ENCODE assay signal across 14 cellular contexts in genomic region chr14:23052182-23052623, GRCh38. TPM values are rescaled to one million over a fixed set of nuclear protein-coding genes. Genes with fewer than 3 reads are reported as not detected.
DNase-seq lines count a peak whose midpoint lies in the region; ATAC-seq and TF ChIP-seq lines count a peak whose summit lies in the region.
"Had no signal": no experiment of that assay in that cellular context is flagged by ENCODE, and none has a peak within 500 bp of the region (broad histone marks: within the 10 kb centered on the region; RNA-seq: fewer than 3 reads in every experiment).

No MANE protein-coding gene starts in this region.

- no peaks in the 10 kb centered on the region for H3K27me3 ChIP-seq in cardiac muscle cell
- no peaks in the 10 kb centered on the region for H3K27me3 ChIP-seq in right atrium auricular region
- no peaks in the 10 kb centered on the region for H3K27me3 ChIP-seq in testis
- H3K27me3 ChIP-seq: thyroid gland had no signal

- no peaks in the 10 kb centered on the region for H3K9me3 Mint-ChIP-seq in activated T-cell treated with anti-CD3 and anti-CD28 coated beads, Interleukin-2, amount 50 U/mL, for 4 hours

- H3K27ac ChIP-seq in cardiac muscle cell: no peak overlapping the region
- no peak overlapping the region for H3K27ac ChIP-seq in right atrium auricular region
- no peak overlapping the region for H3K27ac ChIP-seq in testis
- H3K27ac ChIP-seq: psoas muscle, thyroid gland had no signal

- TF ChIP-seq CTCF in cardiac muscle cell (IDR thresholded peaks at IDR 0.05; ENCODE audit: low read depth, low read length): peak; percentile 22
- TF ChIP-seq CTCF in right atrium auricular region (IDR thresholded peaks at IDR 0.05): peak in 1 of 2 donors; percentile 48
- TF ChIP-seq CTCF in fibroblast of pulmonary artery (IDR thresholded peaks at IDR 0.05; ENCODE audit: low read length, missing control alignments): peak; percentile 31
- peak in 1 of 3 experiments; percentile 18 for TF ChIP-seq CTCF in testis (IDR thresholded peaks at IDR 0.05)

- no peak overlapping the region for H3K4me3 Mint-ChIP-seq in activated T-cell treated with anti-CD3 and anti-CD28 coated beads, Interleukin-2, amount 50 U/mL, for 4 hours

- ATAC-seq in activated T-cell treated with anti-CD3 and anti-CD28 coated beads, Interleukin-2, amount 50 U/mL, for 4 hours: no peak
- ATAC-seq in GM19463 (IDR thresholded peaks at IDR 0.05; ENCODE audit: unreplicated experiment): no peak
- ATAC-seq: psoas muscle had no signal

- peaks cover 11% of the 10 kb centered on the region for H3K4me1 Mint-ChIP-seq in activated T-cell treated with anti-CD3 and anti-CD28 coated beads, Interleukin-2, amount 50 U/mL, for 4 hours (ENCODE audit: low read depth)

- H3K9me3 ChIP-seq in cardiac muscle cell (ENCODE audit: low read depth): no peaks in the 10 kb centered on the region
- no peaks in the 10 kb centered on the region for H3K9me3 ChIP-seq in right atrium auricular region
- H3K9me3 ChIP-seq in testis: no peaks in the 10 kb centered on the region
- H3K9me3 ChIP-seq: psoas muscle, thyroid gland had no signal

- no peaks in the 10 kb centered on the region for H3K4me1 ChIP-seq in cardiac muscle cell (ENCODE audit: low read depth)
- H3K4me1 ChIP-seq in right atrium auricular region: peaks cover 0 to 14% of the 10 kb centered on the region in 2 donors
- H3K4me1 ChIP-seq in testis: peaks cover 10% of the 10 kb centered on the region
- H3K4me1 ChIP-seq: psoas muscle had no signal

- no peak overlapping the region for H3K4me3 ChIP-seq in cardiac muscle cell
- H3K4me3 ChIP-seq in right atrium auricular region: no peak overlapping the region
- H3K4me3 ChIP-seq in fibroblast of pulmonary artery (replicated peaks; ENCODE audit: low read depth, low read length): no peak overlapping the region
- no peak overlapping the region for H3K4me3 ChIP-seq in testis
- H3K4me3 ChIP-seq: lung, psoas muscle, thyroid gland had no signal

- intact Hi-C loops in testis (cut with DNase I; ENCODE audit: low total_unique reads): no loop called here

- peak in 1 of 2 donors; percentile 53 for DNase-seq in cardiac muscle cell (ENCODE audit: low read depth in 1 of 2, low spot score in 1 of 2)
- no peak for DNase-seq in right atrium auricular region (ENCODE audit: low spot score)
- DNase-seq in fibroblast of pulmonary artery (ENCODE audit: low read depth): no peak
- DNase-seq in testis: peak; percentile 66
- no peak for DNase-seq in activated T-cell treated with anti-CD3 and anti-CD28 coated beads, Interleukin-2, amount 50 U/mL, for 4 hours
- DNase-seq: ACHN, GDM1, NCI-H2029, T1000, thyroid gland had no signal

- WGBS in testis, 2 donors: 47 to 79% methylated on average over 10 to 14 of the region's 14 CpGs

- TF ChIP-seq POLR2A in testis (IDR thresholded peaks at IDR 0.05): no peak

- H3K36me3 Mint-ChIP-seq in activated T-cell treated with anti-CD3 and anti-CD28 coated beads, Interleukin-2, amount 50 U/mL, for 4 hours (ENCODE audit: insufficient read depth): no peaks in the 10 kb centered on the region

- no peaks in the 10 kb centered on the region for H3K36me3 ChIP-seq in cardiac muscle cell
- H3K36me3 ChIP-seq in right atrium auricular region: no peaks in the 10 kb centered on the region
- H3K36me3 ChIP-seq in testis (ENCODE audit: low read depth, missing control alignments): no peaks in the 10 kb centered on the region
- H3K36me3 ChIP-seq: thyroid gland had no signal

- H3K27me3 Mint-ChIP-seq in activated T-cell treated with anti-CD3 and anti-CD28 coated beads, Interleukin-2, amount 50 U/mL, for 4 hours (ENCODE audit: low read depth): peaks cover 6% of the 10 kb centered on the region

RNA-seq across cellular contexts. Expression of gene CDH24, which starts 5.1 kb away (rescaled TPM):
- 8.6 and 8.9 TPM in 2 replicates for total RNA-seq in cardiac muscle cell
- polyA plus RNA-seq in cardiac muscle cell: 4.4 and 13.4 TPM in 2 replicates
- total RNA-seq in right atrium auricular region: 1 to 10 TPM; 1.3 to 1.4 TPM
- total RNA-seq in testis: 10 to 100 TPM; 10.2 TPM
- polyA plus RNA-seq in testis (ENCODE audit: insufficient read depth, low read depth, low replicate concordance): 3.9 TPM
- under 1 TPM; 0.51 to 0.87 (median 0.65) TPM for total RNA-seq in activated T-cell treated with anti-CD3 and anti-CD28 coated beads, Interleukin-2, amount 50 U/mL, for 4 hours

RNA-seq across cellular contexts. Expression of gene PSMB11, which starts 10.2 kb away (rescaled TPM):
- total RNA-seq in cardiac muscle cell: 0.12 TPM in 1 of 2 replicates, not detected in the other
- polyA plus RNA-seq in cardiac muscle cell: not detected in 2 replicates
- total RNA-seq in right atrium auricular region: not detected
- total RNA-seq in testis: under 1 TPM; 0.12 to 0.31 TPM
- polyA plus RNA-seq in testis (ENCODE audit: insufficient read depth, low read depth, low replicate concordance): 0.20 TPM
- total RNA-seq in activated T-cell treated with anti-CD3 and anti-CD28 coated beads, Interleukin-2, amount 50 U/mL, for 4 hours: not detected
- total RNA-seq: astrocyte, lung, psoas muscle, thyroid gland had no signal
- polyA plus RNA-seq: lung had no signal

RNA-seq across cellular contexts. Expression of gene PSMB5, which starts 17.5 kb away (rescaled TPM):
- total RNA-seq in cardiac muscle cell: 124 and 255 TPM in 2 replicates
- 304 and 326 TPM in 2 replicates for polyA plus RNA-seq in cardiac muscle cell
- total RNA-seq in right atrium auricular region: 100 to 1,000 TPM; 105 to 122 TPM
- 100 to 1,000 TPM in 1 of 2 donors, 10 to 100 TPM in 1; 97.2 to 123 TPM for total RNA-seq in testis
- polyA plus RNA-seq in testis (ENCODE audit: insufficient read depth, low read depth, low replicate concordance): 145 TPM
- 100 to 1,000 TPM; 220 to 231 (median 227) TPM for total RNA-seq in activated T-cell treated with anti-CD3 and anti-CD28 coated beads, Interleukin-2, amount 50 U/mL, for 4 hours

RNA-seq across cellular contexts. Expression of gene C14orf93, which starts 42.3 kb away (rescaled TPM):
- total RNA-seq in cardiac muscle cell (7.9 and 26.3 TPM in 2 replicates), right atrium auricular region (1 to 10 TPM; 5.0 to 6.8 TPM), testis (10 to 100 TPM; 12.5 to 17.5 TPM)
- polyA plus RNA-seq in cardiac muscle cell (6.7 and 10.5 TPM in 2 replicates), testis (ENCODE audit: insufficient read depth, low read depth, low replicate concordance) (4.5 TPM)
- 1 to 10 TPM; 3.6 to 5.4 (median 5.1) TPM for total RNA-seq in activated T-cell treated with anti-CD3 and anti-CD28 coated beads, Interleukin-2, amount 50 U/mL, for 4 hours

RNA-seq across cellular contexts. Expression of gene ACIN1, which starts 42.7 kb away (rescaled TPM):
- 95.1 and 151 TPM in 2 replicates for total RNA-seq in cardiac muscle cell
- 41.0 and 45.5 TPM in 2 replicates for polyA plus RNA-seq in cardiac muscle cell
- total RNA-seq in right atrium auricular region: 10 to 100 TPM; 53.9 to 55.3 TPM
- 100 to 1,000 TPM; 209 to 216 TPM for total RNA-seq in testis
- 151 TPM for polyA plus RNA-seq in testis (ENCODE audit: insufficient read depth, low read depth, low replicate concordance)
- 100 to 1,000 TPM; 195 to 200 (median 196) TPM for total RNA-seq in activated T-cell treated with anti-CD3 and anti-CD28 coated beads, Interleukin-2, amount 50 U/mL, for 4 hours
